8 cellular contexts compared by ENCODE assay signal in the genomic region with DNA sequence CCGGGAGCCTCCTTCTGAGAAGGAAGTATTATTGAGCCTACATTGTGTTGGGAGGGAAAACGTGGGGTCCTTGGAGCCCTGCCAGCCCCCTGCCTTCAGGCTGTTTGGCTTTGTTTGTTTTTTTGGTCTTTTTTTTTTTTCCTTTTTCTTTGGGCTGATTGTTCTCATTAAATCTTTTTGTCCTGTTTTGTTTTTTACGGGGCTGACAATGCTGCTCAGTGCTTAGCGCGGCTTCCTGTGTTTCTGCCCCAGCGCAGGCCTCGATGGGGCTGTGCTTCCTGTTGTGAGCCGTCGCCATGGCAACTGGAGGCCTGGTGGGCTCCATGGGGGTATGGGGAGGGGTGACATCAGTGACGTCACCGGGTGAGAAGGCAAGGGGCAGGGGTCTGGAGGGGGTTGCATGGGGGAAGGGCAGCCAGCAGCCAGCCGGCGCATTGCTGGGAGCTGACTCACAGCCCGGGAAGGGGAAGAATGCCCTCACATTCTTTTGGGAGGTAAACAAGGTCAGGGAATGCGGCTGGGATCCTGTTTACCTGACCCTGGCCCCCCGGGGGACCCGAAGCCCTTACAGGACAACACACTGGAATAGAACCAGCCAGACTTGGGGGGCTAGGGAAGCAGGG. TPM values are rescaled to one million over a fixed set of nuclear protein-coding genes. Genes with fewer than 3 reads are reported as not detected.
DNase-seq lines count a peak whose midpoint lies in the region; ATAC-seq, FAIRE-seq and TF ChIP-seq lines count a peak whose summit lies in the region.

No MANE protein-coding gene starts in this region.

- intact Hi-C loops in dendritic cell treated with granulocyte-macrophage colony-stimulating factor and Interleukin-4, amounts not matched to agents 40 ng/mL and 50 ng/mL, for 4 days (cut with micrococcal nuclease): loop anchor here (10.0 kb wide), 2 partner anchors 60 to 350 kb away; a partner anchor contains a TSS
- intact Hi-C loops in lower leg skin (cut with DNase I; ENCODE audit: low total_unique reads): loop anchor here (5.0 to 10.0 kb wide), 2 partner anchors 60 to 353 kb away; no protein-coding TSS in a partner anchor

- no peaks in the 10 kb centered on the region for H3K36me3 ChIP-seq in HUES6 (ENCODE audit: control insufficient read depth, insufficient read depth, low read length)

- peaks cover 42% of the 10 kb centered on the region for H3K4me1 Mint-ChIP-seq in dendritic cell treated with granulocyte-macrophage colony-stimulating factor and Interleukin-4, amounts not matched to agents 40 ng/mL and 50 ng/mL, for 4 days (ENCODE audit: low read depth)

- H3K27ac ChIP-seq in AG04450 (ENCODE audit: low read depth, low read length) (peak overlapping the region; percentile 90), HUES6 (ENCODE audit: low read depth, low read length) (peak overlapping the region; percentile 95)

- DNase-seq in AG04450 (ENCODE audit: low read depth, low spot score) (peak; percentile 71), lower leg skin (ENCODE audit: low spot score in 2 of 2) (peak; percentile 60 to 93), D721Med (ENCODE audit: insufficient read length, low spot score) (no peak)
- peak; percentile 39 to 49 for DNase-seq in activated CD4-positive, alpha-beta T cell treated with anti-CD3 and anti-CD28 coated beads, Interleukin-2, amount 50 U/mL, for 4 hours
- DNase-seq in stimulated activated CD4-positive, alpha-beta T cell treated with anti-CD3 and anti-CD28 coated beads, TNF-alpha, amount 100 ng/mL, for 24 hours (ENCODE audit: low read depth in 3 of 3): peak in 2 of 3 experiments; percentile 34 to 43

- POLR2A ChIA-PET in AG04450 (lab: Yijun Ruan, JAX): interaction anchor here (2.5 to 3.2 kb wide), 2 partner anchors 137 to 143 kb away, joined by 12 to 21 read pairs; a partner anchor contains a TSS

- H3K9me3 ChIP-seq in AG04450 (ENCODE audit: control insufficient read depth, insufficient read depth, low read length) (no peaks in the 10 kb centered on the region; the same call in 1 of the 2 replicates), HUES6 (ENCODE audit: control insufficient read depth, insufficient read depth, low read depth, low read length) (no peaks in the 10 kb centered on the region)

- TF ChIP-seq CTCF in AG04450 (IDR thresholded peaks at IDR 0.05; ENCODE audit: low read depth, low read length): no peak
- peak in 1 of 3 donors; percentile 14 for TF ChIP-seq CTCF in lower leg skin (IDR thresholded peaks at IDR 0.05)
- TF ChIP-seq CTCF in D721Med (IDR thresholded peaks at IDR 0.05; ENCODE audit: insufficient read depth, missing control alignments): no peak

- WGBS in lower leg skin, 2 donors: 12 to 15% methylated on average over 17 of the region's 17 CpGs

- no peak for FAIRE-seq in D721Med (lab: Jason Lieb, UNC)

- CTCF ChIA-PET in AG04450 (lab: Charles Lee): interaction anchor here (0.7 to 7.5 kb wide), 3 partner anchors 31 to 143 kb away, joined by 3 to 102 read pairs (median 3); a partner anchor contains a TSS

- TF ChIP-seq POLR2A in lower leg skin (IDR thresholded peaks at IDR 0.05): no peak

- no peak overlapping the region for H3K4me3 ChIP-seq in AG04450 (ENCODE audit: low read depth, low read length)
- no peak overlapping the region for H3K4me3 ChIP-seq in HUES6 (ENCODE audit: low read depth, low read length)
- no peak overlapping the region for H3K4me3 ChIP-seq in lower leg skin (ENCODE audit: low read depth, poor library complexity, severe bottlenecking)

- H3K27ac Mint-ChIP-seq in dendritic cell treated with granulocyte-macrophage colony-stimulating factor and Interleukin-4, amounts not matched to agents 40 ng/mL and 50 ng/mL, for 4 days: peak overlapping the region; percentile 60

- H3K27me3 ChIP-seq in AG04450 (ENCODE audit: control insufficient read depth, insufficient read depth, low read length): peaks cover 4% of the 10 kb centered on the region
- H3K27me3 ChIP-seq in HUES6 (ENCODE audit: control insufficient read depth, insufficient read depth, low read length): no peaks in the 10 kb centered on the region

- peak overlapping the region; percentile 35 for H3K4me3 Mint-ChIP-seq in dendritic cell treated with granulocyte-macrophage colony-stimulating factor and Interleukin-4, amounts not matched to agents 40 ng/mL and 50 ng/mL, for 4 days

- no peak for ATAC-seq in HG03354 (IDR thresholded peaks at IDR 0.05; ENCODE audit: poor library complexity, severe bottlenecking, unreplicated experiment)

- H3K36me3 Mint-ChIP-seq in dendritic cell treated with granulocyte-macrophage colony-stimulating factor and Interleukin-4, amounts not matched to agents 40 ng/mL and 50 ng/mL, for 4 days (ENCODE audit: low read depth): no peaks in the 10 kb centered on the region

- H3K27me3 Mint-ChIP-seq in dendritic cell treated with granulocyte-macrophage colony-stimulating factor and Interleukin-4, amounts not matched to agents 40 ng/mL and 50 ng/mL, for 4 days: peaks cover 74% of the 10 kb centered on the region

- peak overlapping the region; percentile 81 for H3K9ac ChIP-seq in HUES6 (ENCODE audit: low read length)

- H3K4me1 ChIP-seq in HUES6 (ENCODE audit: control insufficient read depth, insufficient read depth, low read length): peaks cover 79% of the 10 kb centered on the region

- H3K9me3 Mint-ChIP-seq in dendritic cell treated with granulocyte-macrophage colony-stimulating factor and Interleukin-4, amounts not matched to agents 40 ng/mL and 50 ng/mL, for 4 days: no peaks in the 10 kb centered on the region

RNA-seq across cellular contexts. Expression of a gene that starts 22.1 kb away (rescaled TPM):
- 2.2 and 2.6 TPM in 2 replicates for polyA plus RNA-seq in AG04450 (2011; rRNA removed)
- 3.3 and 3.8 TPM in 2 replicates for polyA minus RNA-seq in AG04450 (2011; rRNA and poly(A)+ RNA removed)
- total RNA-seq in lower leg skin: 100 to 1,000 TPM in 1 of 4 donors, 10 to 100 TPM in 3; 47.6 to 108 (median 64.8) TPM
